11 cellular contexts compared by ENCODE assay signal in genomic region chr20:49483706-49484101, GRCh38. TPM values are rescaled to one million over a fixed set of nuclear protein-coding genes. Genes with fewer than 3 reads are reported as not detected.
DNase-seq lines count a peak whose midpoint lies in the region; ATAC-seq and TF ChIP-seq lines count a peak whose summit lies in the region.
"Had no signal": no experiment of that assay in that cellular context is flagged by ENCODE, and none has a peak within 500 bp of the region (broad histone marks: within the 10 kb centered on the region; RNA-seq: fewer than 3 reads in every experiment).

No MANE protein-coding gene starts in this region.

- peak overlapping the region; percentile 67 for H3K4me3 Mint-ChIP-seq in endodermal cell
- peak overlapping the region; percentile 75 for H3K4me3 Mint-ChIP-seq in osteocyte (ENCODE audit: unreplicated experiment)

- CTCF ChIA-PET in A673 (lab: Charles Lee) = interaction anchor here (0.7 to 2.9 kb wide), 11 partner anchors 9 to 461 kb away, joined by 3 to 28 read pairs (median 5); no protein-coding TSS in a partner anchor

- H3K27ac ChIP-seq in A673 (ENCODE audit: low read depth, low read length, poor library complexity, severe bottlenecking) = no peak overlapping the region
- no peak overlapping the region for H3K27ac ChIP-seq in endodermal cell (ENCODE audit: low read depth, low read length)

- no peak overlapping the region for H3K27ac Mint-ChIP-seq in endodermal cell
- H3K27ac Mint-ChIP-seq in osteocyte (ENCODE audit: unreplicated experiment) = no peak overlapping the region

- H3K27me3 ChIP-seq in A673 (replicated peaks; ENCODE audit: insufficient read depth, low read depth, low read length, poor library complexity) = peaks cover 71% of the 10 kb centered on the region
- peaks cover 37% of the 10 kb centered on the region for H3K27me3 ChIP-seq in endodermal cell (ENCODE audit: control insufficient read depth, insufficient read depth, low read length, poor library complexity, severe bottlenecking)

- peak; percentile 21 for ATAC-seq in HG02798 (IDR thresholded peaks at IDR 0.05; ENCODE audit: poor library complexity, unreplicated experiment)

- no peaks in the 10 kb centered on the region for H3K4me1 Mint-ChIP-seq in endodermal cell
- H3K4me1 Mint-ChIP-seq in osteocyte (ENCODE audit: unreplicated experiment) = peaks cover 15% of the 10 kb centered on the region

- no peak overlapping the region for H3K9ac ChIP-seq in endodermal cell (ENCODE audit: extremely low read depth, low read length, poor library complexity, severe bottlenecking)

- BruUV-seq in A673 (replicated peaks; lab: Mats Ljungman, UMichigan) = no TSS peak

- POLR2A ChIA-PET in A673 (lab: Charles Lee; ENCODE audit: low non-redundant PET) = no interaction called here

- H3K36me3 ChIP-seq in A673 (ENCODE audit: insufficient read depth, low read length, poor library complexity, severe bottlenecking) = no peaks in the 10 kb centered on the region
- no peaks in the 10 kb centered on the region for H3K36me3 ChIP-seq in endodermal cell (ENCODE audit: control insufficient read depth, insufficient read depth, low read length)

- H3K4me1 ChIP-seq in A673 (ENCODE audit: insufficient read depth, low read length, poor library complexity, severe bottlenecking) (no peaks in the 10 kb centered on the region), endodermal cell (ENCODE audit: control insufficient read depth, insufficient read depth, low read length) (peaks cover 1% of the 10 kb centered on the region)

- intact Hi-C loops in A673 (cut with micrococcal nuclease; ENCODE audit: unreplicated experiment) = loop anchor here (1.0 kb wide), 1 partner anchor 149 kb away; no protein-coding TSS in a partner anchor

- DNase-seq in A673 (ENCODE audit: low spot score) (no peak), endodermal cell (peak; percentile 76), osteocyte (ENCODE audit: extremely low spot score, unreplicated experiment) (no peak), SW 1271 (lab: John Stamatoyannopoulos, UW) (no peak), NCI-H146 treated with DMSO at 0.1 percent for 48 hours (lab: John Stamatoyannopoulos, UW; ENCODE audit: unreplicated experiment) (no peak), EL (no peak)
- DNase-seq in effector CD8-positive, alpha-beta T cell (lab: John Stamatoyannopoulos, UW) = no peak
- DNase-seq: DND-41 had no signal

- H3K36me3 Mint-ChIP-seq in endodermal cell (ENCODE audit: low read depth) (no peaks in the 10 kb centered on the region), osteocyte (ENCODE audit: unreplicated experiment) (peaks cover 19% of the 10 kb centered on the region)

- H3K4me3 ChIP-seq in A673 (ENCODE audit: low read depth, low read length, poor library complexity, severe bottlenecking) (peak overlapping the region; percentile 25), endodermal cell (ENCODE audit: low read length) (peak overlapping the region; percentile 69)

- 0 to 1% methylated on average over 1 to 37 of the region's 37 CpGs for WGBS in endodermal cell (ENCODE audit: insufficient coverage in 1 of 2, insufficient read length in 1 of 2), 2 experiments

- H3K27me3 Mint-ChIP-seq in endodermal cell (ENCODE audit: insufficient read depth) = peaks cover 49% of the 10 kb centered on the region
- peaks cover 33% of the 10 kb centered on the region for H3K27me3 Mint-ChIP-seq in osteocyte (ENCODE audit: unreplicated experiment)

- H3K9me3 ChIP-seq in A673 (ENCODE audit: low read depth, low read length, poor library complexity, severe bottlenecking) (no peaks in the 10 kb centered on the region), endodermal cell (ENCODE audit: control insufficient read depth, low read length) (no peaks in the 10 kb centered on the region)

- no peaks in the 10 kb centered on the region for H3K9me3 Mint-ChIP-seq in endodermal cell
- H3K9me3 Mint-ChIP-seq in osteocyte (ENCODE audit: unreplicated experiment) = no peaks in the 10 kb centered on the region

- no peak for TF ChIP-seq CTCF in A673 (conservative IDR thresholded peaks at IDR 0.05; ENCODE audit: low read depth, low read length)
- TF ChIP-seq CTCF in endodermal cell (conservative IDR thresholded peaks at IDR 0.05) = no peak
- no peak for TF ChIP-seq CTCF in osteocyte (IDR thresholded peaks at IDR 0.05)

RNA-seq across cellular contexts. Expression of gene KCNB1, which starts 1.2 kb away (rescaled TPM):
- 0.81 TPM in 1 of 2 replicates, not detected in the other for total RNA-seq in A673 (2021)
- total RNA-seq in endodermal cell = under 1 TPM; 0.46 to 0.84 TPM
- 0.78 TPM for polyA plus RNA-seq in endodermal cell (2013, experiment 1 of 2)
- polyA plus RNA-seq in endodermal cell (2013, experiment 2 of 2) = 0.62 TPM
- total RNA-seq in osteocyte = 21.3 and 24.6 TPM in 2 replicates
- total RNA-seq: fibroblast of villous mesenchyme, RPMI7951 had no signal

Comparison
In these comparisons a context has a peak if more than half of its experiments do, and no peak if none do; other contexts are left out.
1. RNA of gene KCNB1, which starts 1.2 kb away (total RNA-seq): 21.3 to 24.6 TPM in osteocyte; 0.46 to 0.84 TPM in endodermal cell and 0.81 TPM in A673; every median in the first group is over 10 times any median in the second.